ENCODE assay signal across 10 cellular contexts in genomic region chr18:11500153-11501122, GRCh38.
DNase-seq lines count a peak whose midpoint lies in the region; ATAC-seq and TF ChIP-seq lines count a peak whose summit lies in the region.
"Had no signal": no experiment of that assay in that cellular context is flagged by ENCODE, and none has a peak within 500 bp of the region (broad histone marks: within the 10 kb centered on the region; RNA-seq: fewer than 3 reads in every experiment).

No MANE protein-coding gene starts in this region.

- no peak overlapping the region for H3K27ac Mint-ChIP-seq in WTC11

- H3K27ac ChIP-seq in right atrium auricular region, result no peak overlapping the region
- no peak overlapping the region for H3K27ac ChIP-seq in aorta (ENCODE audit: low read depth in 1 of 2, low read length in 2 of 2)
- H3K27ac ChIP-seq: C4-2B, upper lobe of left lung had no signal

- DNase-seq in left cardiac atrium (peak; percentile 29), right atrium auricular region (ENCODE audit: low spot score) (no peak), LHCN-M2 (ENCODE audit: low read depth) (peak; percentile 99), epithelial cell of proximal tubule (ENCODE audit: low read depth) (peak; percentile 91), aorta (peak in 1 of 2 donors; percentile 58), WTC11 (ENCODE audit: low spot score) (no peak), DMS153 treated with DMSO at 0.1 percent for 48 hours (lab: John Stamatoyannopoulos, UW; ENCODE audit: unreplicated experiment) (no peak), GM19238 (ENCODE audit: insufficient read length, low spot score) (no peak)

- no peaks in the 10 kb centered on the region for H3K4me1 Mint-ChIP-seq in WTC11

- POLR2A ChIA-PET in WTC11 (lab: Charles Lee), result no interaction called here

- 50 to 56% methylated on average over 8 of the region's 8 CpGs for WGBS in aorta, 2 donors

- H3K27me3 ChIP-seq in right atrium auricular region, result no peaks in the 10 kb centered on the region
- H3K27me3 ChIP-seq in aorta (ENCODE audit: control insufficient read depth in 1 of 2, insufficient read depth in 2 of 2, low read length in 1 of 2), result no peaks in the 10 kb centered on the region
- H3K27me3 ChIP-seq: upper lobe of left lung had no signal

- ATAC-seq in left cardiac atrium (peak in 1 of 2 donors; percentile 88), aorta (ENCODE audit: low FRiP score) (peak; percentile 19), WTC11 (no peak)

- H3K9me3 Mint-ChIP-seq in WTC11, result no peaks in the 10 kb centered on the region

- no peaks in the 10 kb centered on the region for H3K4me1 ChIP-seq in right atrium auricular region
- H3K4me1 ChIP-seq in aorta (ENCODE audit: control insufficient read depth in 1 of 2, insufficient read depth in 2 of 2, low read length in 2 of 2), result no peaks in the 10 kb centered on the region
- H3K4me1 ChIP-seq: upper lobe of left lung had no signal

- no peaks in the 10 kb centered on the region for H3K9me3 ChIP-seq in right atrium auricular region
- H3K9me3 ChIP-seq in aorta (ENCODE audit: control insufficient read depth, low read length), result no peaks in the 10 kb centered on the region
- H3K9me3 ChIP-seq: upper lobe of left lung had no signal

- H3K4me3 ChIP-seq in right atrium auricular region, result no peak overlapping the region
- no peak overlapping the region for H3K4me3 ChIP-seq in epithelial cell of proximal tubule (ENCODE audit: low read depth, low read length)
- no peak overlapping the region for H3K4me3 ChIP-seq in aorta (ENCODE audit: low read length in 2 of 2)
- H3K4me3 ChIP-seq: upper lobe of left lung had no signal

- intact Hi-C loops in left cardiac atrium (cut with DNase I), result no loop called here
- intact Hi-C loops in aorta (cut with DNase I), result no loop called here

- H3K36me3 Mint-ChIP-seq in WTC11, result no peaks in the 10 kb centered on the region

- H3K36me3 ChIP-seq in right atrium auricular region, result no peaks in the 10 kb centered on the region
- no peaks in the 10 kb centered on the region for H3K36me3 ChIP-seq in aorta (ENCODE audit: control insufficient read depth in 1 of 2, insufficient read depth in 2 of 2, low read length in 1 of 2)
- H3K36me3 ChIP-seq: upper lobe of left lung had no signal

- TF ChIP-seq CTCF in right atrium auricular region (IDR thresholded peaks at IDR 0.05), result no peak
- TF ChIP-seq CTCF in epithelial cell of proximal tubule (conservative IDR thresholded peaks at IDR 0.05; ENCODE audit: low read depth, low read length), result no peak
- no peak for TF ChIP-seq CTCF in WTC11 (IDR thresholded peaks at IDR 0.05)

- H3K4me3 Mint-ChIP-seq in WTC11, result no peak overlapping the region

- CTCF ChIA-PET in WTC11 (lab: Charles Lee), result no interaction called here

- H3K27me3 Mint-ChIP-seq in WTC11 (ENCODE audit: low read depth), result no peaks in the 10 kb centered on the region; the same call in 1 of the 2 replicates

TF ChIP-seq in WTC11, 78 proteins besides CTCF, POLR2A, EP300 and RAD21:
- TF ChIP-seq TCF7 (CRISPR knock-in tag; IDR thresholded peaks at IDR 0.05; ENCODE audit: low read depth), result no peak
- TF ChIP-seq ZMAT4 (CRISPR knock-in tag; IDR thresholded peaks at IDR 0.05), result no peak
- no peak for TF ChIP-seq NR1H2 (CRISPR knock-in tag; IDR thresholded peaks at IDR 0.05)
- TF ChIP-seq STAT6 (CRISPR knock-in tag; conservative IDR thresholded peaks at IDR 0.05; ENCODE audit: low read depth), result no peak
- no peak for TF ChIP-seq FOXJ3 (CRISPR knock-in tag; IDR thresholded peaks at IDR 0.05; ENCODE audit: borderline replicate concordance)
- no peak; the same call in 1 of the 2 replicates for TF ChIP-seq GABPB1 (CRISPR knock-in tag; IDR thresholded peaks at IDR 0.05)
- TF ChIP-seq SMAD4 (CRISPR knock-in tag; IDR thresholded peaks at IDR 0.05), result no peak
- TF ChIP-seq NFYB (CRISPR knock-in tag; conservative IDR thresholded peaks at IDR 0.05; ENCODE audit: low read depth), result no peak
- TF ChIP-seq KAT7 (CRISPR knock-in tag; IDR thresholded peaks at IDR 0.05; ENCODE audit: borderline replicate concordance), result no peak
- no peak for TF ChIP-seq ATF2 (CRISPR knock-in tag; IDR thresholded peaks at IDR 0.05; ENCODE audit: borderline replicate concordance, low read depth)
- TF ChIP-seq ATF1 (CRISPR knock-in tag; IDR thresholded peaks at IDR 0.05), result no peak
- no peak for TF ChIP-seq ZNF317 (CRISPR knock-in tag; IDR thresholded peaks at IDR 0.05; ENCODE audit: borderline replicate concordance, low read depth)
- no peak for TF ChIP-seq ERG (CRISPR knock-in tag; IDR thresholded peaks at IDR 0.05)
- TF ChIP-seq TEAD1 (CRISPR knock-in tag; IDR thresholded peaks at IDR 0.05), result no peak
- no peak for TF ChIP-seq GRHL2 (CRISPR knock-in tag; IDR thresholded peaks at IDR 0.05; ENCODE audit: insufficient replicate concordance, severe bottlenecking)
- no peak for TF ChIP-seq ZNF512 (CRISPR knock-in tag; IDR thresholded peaks at IDR 0.05; ENCODE audit: borderline replicate concordance)

Comparison
In these comparisons a context has a peak if more than half of its experiments do, and no peak if none do; other contexts are left out.
1. DNase-seq: peak in left cardiac atrium (single experiment), LHCN-M2 (single experiment) and epithelial cell of proximal tubule (single experiment); none in right atrium auricular region (single experiment), WTC11 (single experiment), DMS153 treated with DMSO at 0.1 percent for 48 hours (single experiment) and GM19238 (single experiment).